ENCODE assay signal across 9 cellular contexts in the genomic region with DNA sequence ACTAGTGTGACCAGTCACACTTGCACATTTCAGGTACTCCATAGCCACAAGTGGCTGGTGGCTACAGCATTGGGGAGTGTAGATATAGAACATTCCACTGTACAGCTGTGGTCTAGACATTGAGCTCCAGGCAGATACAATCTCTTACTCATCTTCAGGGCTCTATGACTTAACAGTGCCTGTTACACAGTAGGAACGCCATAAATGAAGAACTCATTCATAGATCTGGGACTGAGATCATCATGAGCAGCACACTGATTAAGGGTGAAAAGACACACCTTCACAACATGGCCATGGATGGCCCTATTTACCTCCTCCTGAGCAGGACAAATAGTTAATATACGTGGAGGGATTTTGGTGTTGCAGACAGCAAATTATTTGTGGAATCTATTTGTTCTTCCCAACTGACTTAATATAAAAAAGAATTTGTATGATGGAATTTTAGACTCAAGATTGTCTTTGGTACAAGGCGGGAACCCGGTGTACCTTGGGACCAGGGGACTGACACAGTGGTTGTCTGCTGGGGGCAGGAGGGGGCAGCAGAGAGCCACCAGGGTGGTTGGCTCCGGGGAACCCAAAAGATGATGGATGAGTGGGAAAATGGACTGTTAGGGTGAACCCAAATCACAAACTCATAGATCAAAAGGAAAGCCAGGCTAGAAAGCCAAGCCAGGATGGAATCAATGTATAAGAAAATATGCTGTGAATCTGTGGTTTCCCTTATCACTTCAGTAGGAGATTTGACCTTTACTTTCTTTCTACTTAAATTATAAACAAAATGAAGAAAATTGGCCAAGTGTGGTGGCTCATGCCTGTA. TPM values are rescaled to one million over a fixed set of nuclear protein-coding genes. Genes with fewer than 3 reads are reported as not detected.
DNase-seq lines count a peak whose midpoint lies in the region; ATAC-seq, FAIRE-seq and TF ChIP-seq lines count a peak whose summit lies in the region.
"Had no signal": no experiment of that assay in that cellular context is flagged by ENCODE, and none has a peak within 500 bp of the region (broad histone marks: within the 10 kb centered on the region; RNA-seq: fewer than 3 reads in every experiment).

No MANE protein-coding gene starts in this region.

- no peaks in the 10 kb centered on the region for H3K36me3 ChIP-seq in astrocyte (ENCODE audit: insufficient read depth, low read length)

- peak; percentile 93 for TF ChIP-seq CTCF in LNCaP clone FGC (IDR thresholded peaks at IDR 0.05; ENCODE audit: control insufficient read depth, extremely low read depth, insufficient read depth)
- TF ChIP-seq CTCF in astrocyte (IDR thresholded peaks at IDR 0.05; ENCODE audit: insufficient read depth, low read depth, low read length) = peak; percentile 48

- H3K27ac ChIP-seq in astrocyte (ENCODE audit: low read depth, low read length) = no peak overlapping the region

- no peak overlapping the region for H3K4me2 ChIP-seq in astrocyte (ENCODE audit: low read length)

- H3K79me2 ChIP-seq in astrocyte (ENCODE audit: insufficient read depth, low read length) = no peaks in the 10 kb centered on the region

- H3K27ac Mint-ChIP-seq in astrocyte (ENCODE audit: unreplicated experiment) = peak overlapping the region; percentile 97

- H3K36me3 Mint-ChIP-seq in astrocyte (ENCODE audit: low read depth, unreplicated experiment) = no peaks in the 10 kb centered on the region

- H3K4me1 Mint-ChIP-seq in astrocyte (ENCODE audit: low read depth, unreplicated experiment) = peaks cover 18% of the 10 kb centered on the region

- H3K9me3 ChIP-seq in astrocyte (ENCODE audit: insufficient read depth, low read depth, low read length) = no peaks in the 10 kb centered on the region

- peak overlapping the region; percentile 6 for H3K4me3 Mint-ChIP-seq in astrocyte (ENCODE audit: unreplicated experiment)
- H3K4me3 Mint-ChIP-seq: naive B cell had no signal

- H3K9me3 Mint-ChIP-seq in astrocyte (ENCODE audit: unreplicated experiment) = peaks cover 5% of the 10 kb centered on the region

- no peak for ATAC-seq in HG03571 (IDR thresholded peaks at IDR 0.05; ENCODE audit: unreplicated experiment)

- H3K4me1 ChIP-seq in astrocyte (ENCODE audit: insufficient read depth, low read length) = no peaks in the 10 kb centered on the region

- no peaks in the 10 kb centered on the region for H3K27me3 ChIP-seq in astrocyte (ENCODE audit: insufficient read depth, low read length)

- H3K4me3 ChIP-seq in LNCaP clone FGC (ENCODE audit: low read depth, low read length) (no peak overlapping the region), astrocyte (ENCODE audit: insufficient read depth, low read depth, low read length) (no peak overlapping the region)

- H2AFZ ChIP-seq in astrocyte (ENCODE audit: low read depth, low read length) = no peak overlapping the region

- no peak overlapping the region for H3K9ac ChIP-seq in astrocyte (ENCODE audit: low read length)

- DNase-seq in NOMO-1 treated with DMSO at 0.1 percent for 48 hours (lab: John Stamatoyannopoulos, UW; ENCODE audit: unreplicated experiment) (peak; percentile 0), NOMO-1 treated with dmso at 0.1 percent for 144 hours (lab: John Stamatoyannopoulos, UW; ENCODE audit: unreplicated experiment) (no peak), LNCaP clone FGC (ENCODE audit: low read depth) (no peak), T-helper 2 cell (peak in 3 of 5 experiments; percentile 17 to 27 (median 27)), astrocyte (ENCODE audit: low read depth) (peak; percentile 86), iPS DF 19.7 (ENCODE audit: low read depth, low spot score) (peak; percentile 9)
- peak; percentile 13 to 49 for DNase-seq in stimulated activated CD4-positive, alpha-beta T cell treated with anti-CD3 and anti-CD28 coated beads, Interleukin-15, amount 100 ng/mL, for 48 hours (ENCODE audit: low read depth in 2 of 2)
- DNase-seq: naive B cell had no signal

- FAIRE-seq in astrocyte (lab: Jason Lieb, UNC) = no peak

- no peaks in the 10 kb centered on the region for H4K20me1 ChIP-seq in astrocyte (ENCODE audit: insufficient read depth, low read length)

- H3K27me3 Mint-ChIP-seq in astrocyte (ENCODE audit: low read depth, unreplicated experiment) = no peaks in the 10 kb centered on the region

RNA-seq across cellular contexts. Expression of a gene that starts 24.3 kb away (rescaled TPM):
- not detected in 2 replicates for total RNA-seq in astrocyte

RNA-seq across cellular contexts. Expression of a gene that starts 34.7 kb away (rescaled TPM):
- not detected in 2 replicates for total RNA-seq in astrocyte

RNA-seq across cellular contexts. Expression of a gene that starts 37.2 kb away (rescaled TPM):
- 14.6 and 15.1 TPM in 2 replicates for total RNA-seq in astrocyte

RNA-seq across cellular contexts. Expression of a gene that starts 50.6 kb away (rescaled TPM):
- total RNA-seq in astrocyte = 98.6 and 111 TPM in 2 replicates

Comparison
In these comparisons a context has a peak if more than half of its experiments do, and no peak if none do; other contexts are left out.
1. DNase-seq: peak in NOMO-1 treated with DMSO at 0.1 percent for 48 hours (single experiment), T-helper 2 cell (3 of 5), astrocyte (single experiment), iPS DF 19.7 (single experiment) and stimulated activated CD4-positive, alpha-beta T cell treated with anti-CD3 and anti-CD28 coated beads, Interleukin-15, amount 100 ng/mL, for 48 hours (2 of 2); none in NOMO-1 treated with dmso at 0.1 percent for 144 hours (single experiment) and LNCaP clone FGC (single experiment).